In genomic region chr5:93476211-93476851, GRCh38 we compare ENCODE assay signal across 11 cellular contexts.
"Had no signal": no experiment of that assay in that cellular context is flagged by ENCODE, and none has a peak within 500 bp of the region (broad histone marks: within the 10 kb centered on the region; RNA-seq: fewer than 3 reads in every experiment).

No MANE protein-coding gene starts in this region.

- H3K27ac Mint-ChIP-seq: activated CD4-positive, alpha-beta T cell treated with anti-CD3 and anti-CD28 coated beads, Interleukin-2, amount 10 ng/mL, durations not matched to agents 7 days and 5 days; activated naive CD8-positive, alpha-beta T cell treated with anti-CD3 and anti-CD28 coated beads, Interleukin-2, amount 10 ng/mL, durations not matched to agents 7 days and 5 days; natural killer cell; stimulated activated effector memory CD8-positive, alpha-beta T cell treated with anti-CD3 and anti-CD28 coated beads, Interleukin-12 subunit alpha, Interleukin-12 subunit beta, amount 100 ng/mL, for 72 hours had no signal

- ATAC-seq: esophagus mucosa; foreskin keratinocyte; natural killer cell; stimulated activated effector memory CD8-positive, alpha-beta T cell treated with anti-CD3 and anti-CD28 coated beads, Interleukin-12 subunit alpha, Interleukin-12 subunit beta, amount 100 ng/mL, for 72 hours had no signal

- H3K4me3 ChIP-seq: cardiac muscle cell had no signal

- H3K36me3 Mint-ChIP-seq: activated naive CD8-positive, alpha-beta T cell treated with anti-CD3 and anti-CD28 coated beads, Interleukin-2, amount 10 ng/mL, durations not matched to agents 7 days and 5 days; natural killer cell; stimulated activated effector memory CD8-positive, alpha-beta T cell treated with anti-CD3 and anti-CD28 coated beads, Interleukin-12 subunit alpha, Interleukin-12 subunit beta, amount 100 ng/mL, for 72 hours had no signal

- H3K27me3 Mint-ChIP-seq: activated CD4-positive, alpha-beta T cell treated with anti-CD3 and anti-CD28 coated beads, Interleukin-2, amount 10 ng/mL, durations not matched to agents 7 days and 5 days had no signal

- H3K4me1 Mint-ChIP-seq: activated CD4-positive, alpha-beta T cell treated with anti-CD3 and anti-CD28 coated beads, Interleukin-2, amount 10 ng/mL, durations not matched to agents 7 days and 5 days; activated naive CD8-positive, alpha-beta T cell treated with anti-CD3 and anti-CD28 coated beads, Interleukin-2, amount 10 ng/mL, durations not matched to agents 7 days and 5 days; natural killer cell; stimulated activated effector memory CD8-positive, alpha-beta T cell treated with anti-CD3 and anti-CD28 coated beads, Interleukin-12 subunit alpha, Interleukin-12 subunit beta, amount 100 ng/mL, for 72 hours had no signal

- H3K36me3 ChIP-seq: cardiac muscle cell had no signal

- FAIRE-seq: endometrium had no signal

- H3K27ac ChIP-seq: cardiac muscle cell, foreskin keratinocyte had no signal

- DNase-seq: activated CD4-positive, alpha-beta T cell treated with anti-CD3 and anti-CD28 coated beads, Interleukin-2, amount 10 ng/mL, durations not matched to agents 7 days and 5 days; activated CD8-positive, alpha-beta memory T cell treated with anti-CD3 and anti-CD28 coated beads for 24 hours; activated naive CD8-positive, alpha-beta T cell treated with anti-CD3 and anti-CD28 coated beads, Interleukin-2, amount 10 ng/mL, durations not matched to agents 7 days and 5 days; aorta; foreskin keratinocyte; mesenchymal stem cell; natural killer cell had no signal

- H3K27me3 ChIP-seq: cardiac muscle cell, foreskin keratinocyte had no signal

- H3K4me3 Mint-ChIP-seq: activated CD4-positive, alpha-beta T cell treated with anti-CD3 and anti-CD28 coated beads, Interleukin-2, amount 10 ng/mL, durations not matched to agents 7 days and 5 days; activated naive CD8-positive, alpha-beta T cell treated with anti-CD3 and anti-CD28 coated beads, Interleukin-2, amount 10 ng/mL, durations not matched to agents 7 days and 5 days; natural killer cell; stimulated activated effector memory CD8-positive, alpha-beta T cell treated with anti-CD3 and anti-CD28 coated beads, Interleukin-12 subunit alpha, Interleukin-12 subunit beta, amount 100 ng/mL, for 72 hours had no signal

- H3K4me1 ChIP-seq: foreskin keratinocyte had no signal
